ENCODE assay signal across 31 cellular contexts in the genomic region with DNA sequence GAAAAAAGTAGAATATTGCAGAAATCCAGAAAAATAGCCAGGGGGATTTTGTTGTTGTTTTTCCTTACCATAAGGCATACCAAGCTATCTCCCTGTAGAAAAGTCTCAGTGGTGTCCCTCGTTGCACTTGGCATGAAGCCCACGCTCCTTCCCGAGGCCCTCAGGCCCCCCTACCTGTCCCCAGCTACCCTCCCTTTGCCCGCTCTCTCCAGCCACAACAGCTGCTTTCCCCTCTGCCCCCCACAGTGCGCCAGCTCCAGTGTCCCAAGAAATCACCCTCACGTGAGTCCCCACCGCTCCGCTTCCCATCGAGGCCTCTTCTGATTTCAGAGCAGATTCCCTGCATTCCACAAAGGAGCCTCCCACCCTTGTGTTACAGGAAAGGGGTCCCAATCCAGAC. TPM values are rescaled to one million over a fixed set of nuclear protein-coding genes. Genes with fewer than 3 reads are reported as not detected.
"Had no signal": no experiment of that assay in that cellular context is flagged by ENCODE, and none has a peak within 500 bp of the region (broad histone marks: within the 10 kb centered on the region; RNA-seq: fewer than 3 reads in every experiment).

No MANE protein-coding gene starts in this region.

- H3K4me1 ChIP-seq: colonic mucosa, foreskin keratinocyte, right lobe of liver, uterus had no signal

- H3K9me3 ChIP-seq: colonic mucosa, esophagus muscularis mucosa, gastroesophageal sphincter, heart right ventricle, left lung, pancreas, right lobe of liver, thoracic aorta, tibial nerve, upper lobe of right lung, uterus had no signal

- H3K27me3 Mint-ChIP-seq: dendritic cell treated with granulocyte-macrophage colony-stimulating factor and Interleukin-4, amounts not matched to agents 40 ng/mL and 50 ng/mL, for 4 days; stimulated activated naive B cell treated with anti-CD40 and anti-IgM and Interleukin-4, amounts not matched to agents 10 μg/mL and 1 μg/mL and 100 μg/mL, for 72 hours; stimulated activated naive CD8-positive, alpha-beta T cell treated with anti-CD3 and anti-CD28 coated beads, Interleukin-15, Interleukin-2, amounts not matched to agents 100 ng/mL and 50 ng/mL, for 24 hours had no signal

- H3K4me3 Mint-ChIP-seq: dendritic cell treated with granulocyte-macrophage colony-stimulating factor and Interleukin-4, amounts not matched to agents 40 ng/mL and 50 ng/mL, for 4 days; natural killer cell; neural crest cell; stimulated activated naive B cell treated with anti-CD40 and anti-IgM and Interleukin-4, amounts not matched to agents 10 μg/mL and 1 μg/mL and 100 μg/mL, for 72 hours; stimulated activated naive CD8-positive, alpha-beta T cell treated with anti-CD3 and anti-CD28 coated beads, Interleukin-15, Interleukin-2, amounts not matched to agents 100 ng/mL and 50 ng/mL, for 24 hours had no signal

- H3K27me3 ChIP-seq: colonic mucosa, esophagus muscularis mucosa, foreskin keratinocyte, gastroesophageal sphincter, heart right ventricle, left lung, pancreas, right lobe of liver, tibial nerve, upper lobe of right lung, uterus had no signal

- ATAC-seq: foreskin keratinocyte; gastroesophageal sphincter; heart right ventricle; left cardiac atrium; left lung; natural killer cell; pancreas; right lobe of liver; stimulated activated naive B cell treated with anti-CD40 and anti-IgM and Interleukin-4, amounts not matched to agents 10 μg/mL and 1 μg/mL and 100 μg/mL, for 72 hours; upper lobe of right lung had no signal

- H3K27ac ChIP-seq: colonic mucosa, esophagus muscularis mucosa, foreskin keratinocyte, gastroesophageal sphincter, heart right ventricle, left lung, pancreas, right lobe of liver, thoracic aorta, tibial nerve, upper lobe of right lung, uterus had no signal

- DNase-seq: colonic mucosa; effector CD8-positive, alpha-beta T cell; foreskin keratinocyte; glutamatergic neuron; heart right ventricle; hippocampal formation; left cardiac atrium; left lung; mesendoderm; natural killer cell; occipital lobe; right lobe of liver; small intestine; stimulated activated CD4-positive, alpha-beta T cell treated with anti-CD3 and anti-CD28 coated beads, Interleukin-15, amount 100 ng/mL, for 24 hours; stimulated activated CD4-positive, alpha-beta T cell treated with anti-CD3 and anti-CD28 coated beads, Interleukin-2, amount 100 ng/mL, for 48 hours; stimulated activated naive B cell treated with anti-CD40 and anti-IgM and Interleukin-4, amounts not matched to agents 10 μg/mL and 1 μg/mL and 100 μg/mL, for 72 hours; upper lobe of right lung; uterus had no signal

- H3K9me3 Mint-ChIP-seq: dendritic cell treated with granulocyte-macrophage colony-stimulating factor and Interleukin-4, amounts not matched to agents 40 ng/mL and 50 ng/mL, for 4 days; natural killer cell; neural crest cell; stimulated activated naive B cell treated with anti-CD40 and anti-IgM and Interleukin-4, amounts not matched to agents 10 μg/mL and 1 μg/mL and 100 μg/mL, for 72 hours; stimulated activated naive CD8-positive, alpha-beta T cell treated with anti-CD3 and anti-CD28 coated beads, Interleukin-15, Interleukin-2, amounts not matched to agents 100 ng/mL and 50 ng/mL, for 24 hours had no signal

- H3K4me3 ChIP-seq: colonic mucosa, esophagus muscularis mucosa, gastroesophageal sphincter, heart right ventricle, left lung, pancreas, right lobe of liver, thoracic aorta, tibial nerve, upper lobe of right lung, uterus had no signal

- H3K27ac Mint-ChIP-seq: dendritic cell treated with granulocyte-macrophage colony-stimulating factor and Interleukin-4, amounts not matched to agents 40 ng/mL and 50 ng/mL, for 4 days; stimulated activated naive B cell treated with anti-CD40 and anti-IgM and Interleukin-4, amounts not matched to agents 10 μg/mL and 1 μg/mL and 100 μg/mL, for 72 hours; stimulated activated naive CD8-positive, alpha-beta T cell treated with anti-CD3 and anti-CD28 coated beads, Interleukin-15, Interleukin-2, amounts not matched to agents 100 ng/mL and 50 ng/mL, for 24 hours had no signal

- H3K36me3 ChIP-seq: colonic mucosa, pancreas, right lobe of liver, uterus had no signal

RNA-seq across cellular contexts. Expression of a gene that starts 17.7 kb away (rescaled TPM):
- total RNA-seq: chondrocyte, colonic mucosa, endothelial cell of umbilical vein, epithelial cell of proximal tubule, foreskin keratinocyte, kidney epithelial cell, mononuclear cell, neural crest cell, occipital lobe, right lobe of liver had no signal

RNA-seq across cellular contexts. Expression of a gene that starts 52.8 kb away (rescaled TPM):
- total RNA-seq: foreskin keratinocyte, right lobe of liver had no signal
